In genomic region chr12:120528861-120529525, GRCh38 we compare ENCODE assay signal across 9 cellular contexts. TPM values are rescaled to one million over a fixed set of nuclear protein-coding genes. Genes with fewer than 3 reads are reported as not detected.
DNase-seq lines count a peak whose midpoint lies in the region; ATAC-seq, FAIRE-seq and TF ChIP-seq lines count a peak whose summit lies in the region.
"Had no signal": no experiment of that assay in that cellular context is flagged by ENCODE, and none has a peak within 500 bp of the region (broad histone marks: within the 10 kb centered on the region; RNA-seq: fewer than 3 reads in every experiment).

A gene with protein sequence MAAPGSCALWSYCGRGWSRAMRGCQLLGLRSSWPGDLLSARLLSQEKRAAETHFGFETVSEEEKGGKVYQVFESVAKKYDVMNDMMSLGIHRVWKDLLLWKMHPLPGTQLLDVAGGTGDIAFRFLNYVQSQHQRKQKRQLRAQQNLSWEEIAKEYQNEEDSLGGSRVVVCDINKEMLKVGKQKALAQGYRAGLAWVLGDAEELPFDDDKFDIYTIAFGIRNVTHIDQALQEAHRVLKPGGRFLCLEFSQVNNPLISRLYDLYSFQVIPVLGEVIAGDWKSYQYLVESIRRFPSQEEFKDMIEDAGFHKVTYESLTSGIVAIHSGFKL (minus strand): TSS chr12:120529158. CDS start chr12:120529141, 17 bp downstream.

- FAIRE-seq in GM19239 (lab: Jason Lieb, UNC), result peak; percentile 65
- FAIRE-seq: endometrium had no signal

- H3K27me3 ChIP-seq in BE2C, result no peaks in the 10 kb centered on the region
- no peaks in the 10 kb centered on the region for H3K27me3 ChIP-seq in dorsolateral prefrontal cortex
- H3K27me3 ChIP-seq in right lobe of liver, result no peaks in the 10 kb centered on the region

- H3K36me3 Mint-ChIP-seq in activated CD4-positive, alpha-beta memory T cell treated with anti-CD3 and anti-CD28 coated beads, Interleukin-2, amount 10 ng/mL, durations not matched to agents 7 days and 5 days (ENCODE audit: low read depth), result peaks cover 5% of the 10 kb centered on the region

- peak; percentile 72 for TF ChIP-seq POLR2A in right lobe of liver (IDR thresholded peaks at IDR 0.05)

- WGBS in right lobe of liver (ENCODE audit: insufficient coverage, low coverage, low lambda C conversion rate, missing lambda C conversion rate), result 0% methylated on average over 21 of the region's 38 CpGs

- peak within 1 kb of the TSS; percentile 100 for H3K4me3 Mint-ChIP-seq in activated CD4-positive, alpha-beta memory T cell treated with anti-CD3 and anti-CD28 coated beads, Interleukin-2, amount 10 ng/mL, durations not matched to agents 7 days and 5 days

- peak within 1 kb of the TSS; percentile 77 to 99 (median 93) for H3K27ac ChIP-seq in dorsolateral prefrontal cortex
- peak within 1 kb of the TSS; percentile 94 to 99 (median 99) for H3K27ac ChIP-seq in right lobe of liver

- intact Hi-C loops in dorsolateral prefrontal cortex (cut with DNase I), result loop anchor here in 1 of 2 donors (2.0 to 10.0 kb wide), 3 partner anchors 32 to 204 kb away; partner anchors contain the start of genes DYNLL1 and PLA2G1B
- intact Hi-C loops in right lobe of liver (cut with DNase I), result no loop called here

- CTCF ChIA-PET in activated CD4-positive, alpha-beta memory T cell treated with anti-CD3 and anti-CD28 coated beads, Interleukin-2, amount 10 ng/mL, durations not matched to agents 7 days and 5 days (lab: Charles Lee), result interaction anchor here (0.6 to 1.7 kb wide), 5 partner anchors 28 to 1571 kb away, joined by 3 to 4 read pairs (median 3); partner anchors contain the start of gene SRSF9

- ATAC-seq in HG03460 (IDR thresholded peaks at IDR 0.05; ENCODE audit: unreplicated experiment), result peak; percentile 76
- peak; percentile 89 to 93 (median 92) for ATAC-seq in right lobe of liver

- H3K4me3 ChIP-seq in BE2C (ENCODE audit: low read depth, low read length) (peak within 1 kb of the TSS; percentile 85), dorsolateral prefrontal cortex (peak within 1 kb of the TSS; percentile 61 to 99 (median 87)), right lobe of liver (peak within 1 kb of the TSS; percentile 78 to 97 (median 82))

- H3K27ac Mint-ChIP-seq in activated CD4-positive, alpha-beta memory T cell treated with anti-CD3 and anti-CD28 coated beads, Interleukin-2, amount 10 ng/mL, durations not matched to agents 7 days and 5 days, result peak within 1 kb of the TSS; percentile 97

- H3K4me1 ChIP-seq in BE2C (peaks cover 4% of the 10 kb centered on the region; the same call in 1 of the 2 replicates), right lobe of liver (peaks cover 0 to 12% (median 0%) of the 10 kb centered on the region in 4 donors)

- H3K36me3 ChIP-seq in BE2C, result no peaks in the 10 kb centered on the region
- H3K36me3 ChIP-seq in right lobe of liver, result no peaks in the 10 kb centered on the region

- H3K4me1 Mint-ChIP-seq in activated CD4-positive, alpha-beta memory T cell treated with anti-CD3 and anti-CD28 coated beads, Interleukin-2, amount 10 ng/mL, durations not matched to agents 7 days and 5 days, result peaks cover 29% of the 10 kb centered on the region

- no peaks in the 10 kb centered on the region for H3K9me3 ChIP-seq in BE2C
- no peaks in the 10 kb centered on the region for H3K9me3 ChIP-seq in right lobe of liver

- TF ChIP-seq CTCF in BE2C (IDR thresholded peaks at IDR 0.05; ENCODE audit: low read depth, low read length) (no peak), dorsolateral prefrontal cortex (IDR thresholded peaks at IDR 0.05 in 54 of 56, conservative IDR thresholded peaks at IDR 0.05 in 2 of 56; ENCODE audit: low read depth in 1 of 56, partially characterized antibody in 56 of 56) (peak in 25 of 56 donors; percentile 3 to 52 (median 25)), right lobe of liver (IDR thresholded peaks at IDR 0.05) (no peak)

- POLR2A ChIA-PET in activated CD4-positive, alpha-beta memory T cell treated with anti-CD3 and anti-CD28 coated beads, Interleukin-2, amount 10 ng/mL, durations not matched to agents 7 days and 5 days (lab: Charles Lee), result interaction anchor here (0.6 to 3.6 kb wide), 13 partner anchors 10 to 237 kb away, joined by 3 to 33 read pairs (median 6); partner anchors contain the start of genes COX6A1, DYNLL1, RNU4-1 and RNU4-2

- no peaks in the 10 kb centered on the region for H3K27me3 Mint-ChIP-seq in activated CD4-positive, alpha-beta memory T cell treated with anti-CD3 and anti-CD28 coated beads, Interleukin-2, amount 10 ng/mL, durations not matched to agents 7 days and 5 days

- no peaks in the 10 kb centered on the region for H3K9me3 Mint-ChIP-seq in activated CD4-positive, alpha-beta memory T cell treated with anti-CD3 and anti-CD28 coated beads, Interleukin-2, amount 10 ng/mL, durations not matched to agents 7 days and 5 days

- peak; percentile 88 for DNase-seq in BE2C
- DNase-seq in GM19239 (ENCODE audit: insufficient read length, low spot score), result peak; percentile 70
- DNase-seq in NCI-H69 (lab: John Stamatoyannopoulos, UW), result peak; percentile 95
- DNase-seq in activated CD4-positive, alpha-beta memory T cell treated with anti-CD3 and anti-CD28 coated beads, Interleukin-2, amount 10 ng/mL, durations not matched to agents 7 days and 5 days, result peak; percentile 88
- peak; percentile 89 to 97 (median 94) for DNase-seq in dorsolateral prefrontal cortex
- peak; percentile 90 to 93 (median 93) for DNase-seq in right lobe of liver
- peak; percentile 80 to 81 for DNase-seq in stimulated activated CD4-positive, alpha-beta T cell treated with anti-CD3 and anti-CD28 coated beads, Interleukin-4, amount 100 ng/mL, for 4 hours

RNA-seq across cellular contexts. Expression of the gene that starts here (rescaled TPM):
- 57.3 TPM for polyA plus RNA-seq in BE2C (2012; ENCODE audit: insufficient read depth, insufficient read length, low read depth)
- total RNA-seq in activated CD4-positive, alpha-beta memory T cell treated with anti-CD3 and anti-CD28 coated beads, Interleukin-2, amount 10 ng/mL, durations not matched to agents 7 days and 5 days, result 10 to 100 TPM; 30.3 to 30.8 TPM
- total RNA-seq in dorsolateral prefrontal cortex, result 10 to 100 TPM; 14.4 to 30.4 (median 22.9) TPM
- 10 to 100 TPM; 21.6 to 37.9 (median 31.0) TPM for total RNA-seq in right lobe of liver

Comparison
In these comparisons a context has a peak if more than half of its experiments do, and no peak if none do; other contexts are left out.
1. Peak in every context shown above with its lines: DNase-seq, ATAC-seq, H3K4me3 ChIP-seq and H3K27ac ChIP-seq.